Comparison of ENCODE assay signal across 13 cellular contexts in genomic region chr11:111939836-111940604, GRCh38. TPM values are rescaled to one million over a fixed set of nuclear protein-coding genes. Genes with fewer than 3 reads are reported as not detected.
DNase-seq lines count a peak whose midpoint lies in the region; ATAC-seq and TF ChIP-seq lines count a peak whose summit lies in the region.
"Had no signal": no experiment of that assay in that cellular context is flagged by ENCODE, and none has a peak within 500 bp of the region (broad histone marks: within the 10 kb centered on the region; RNA-seq: fewer than 3 reads in every experiment).

No MANE protein-coding gene starts in this region.

- no peak for TF ChIP-seq CTCF in MCF 10A (IDR thresholded peaks at IDR 0.05; ENCODE audit: unreplicated experiment)
- no peak for TF ChIP-seq CTCF in breast epithelium (IDR thresholded peaks at IDR 0.05)
- TF ChIP-seq CTCF in gastroesophageal sphincter (IDR thresholded peaks at IDR 0.05) = no peak
- no peak for TF ChIP-seq CTCF in tibial artery (IDR thresholded peaks at IDR 0.05)

- H3K36me3 ChIP-seq in breast epithelium = no peaks in the 10 kb centered on the region
- no peaks in the 10 kb centered on the region for H3K36me3 ChIP-seq in gastroesophageal sphincter
- no peaks in the 10 kb centered on the region for H3K36me3 ChIP-seq in tibial artery
- H3K36me3 ChIP-seq: vagina had no signal

- CTCF ChIA-PET in MCF 10A (lab: Yijun Ruan, JAX) = interaction anchor here (0.6 to 21.3 kb wide), 7 partner anchors 8 to 342 kb away, joined by 3 to 564 read pairs (median 4); no protein-coding TSS in a partner anchor

- H3K36me3 Mint-ChIP-seq in MCF 10A (ENCODE audit: insufficient read depth, unreplicated experiment) = no peaks in the 10 kb centered on the region
- H3K36me3 Mint-ChIP-seq in activated T-helper 2 cell treated with anti-CD3 and anti-CD28 coated beads, Interferon-gamma antibody, Interleukin-2, Interleukin-4, amounts not matched to agents 10 μg/mL and 5 μg/mL and 100 μg/mL, durations not matched to agents 14 hours and 24 hours and 36 hours (ENCODE audit: low read depth) = peaks cover 25% of the 10 kb centered on the region

- H3K27ac ChIP-seq in breast epithelium = no peak overlapping the region
- peak overlapping the region; percentile 9 to 85 (median 73) for H3K27ac ChIP-seq in gastroesophageal sphincter
- H3K27ac ChIP-seq in tibial artery = peak overlapping the region; percentile 3 to 76
- H3K27ac ChIP-seq: C4-2B had no signal

- no TSS peak for BruUV-seq in MCF 10A (replicated peaks; lab: Mats Ljungman, UMichigan)

- no peak overlapping the region for H3K4me3 ChIP-seq in breast epithelium
- no peak overlapping the region for H3K4me3 ChIP-seq in gastroesophageal sphincter
- H3K4me3 ChIP-seq in tibial artery = no peak overlapping the region

- TF ChIP-seq EP300 in gastroesophageal sphincter (IDR thresholded peaks at IDR 0.05) = no peak

- WGBS in gastroesophageal sphincter (ENCODE audit: low coverage in 1 of 2), 2 donors = 66 to 78% methylated on average over 4 of the region's 4 CpGs

- DNase-seq in MCF 10A (ENCODE audit: unreplicated experiment) (peak; percentile 75), breast epithelium (ENCODE audit: low spot score in 2 of 2) (no peak), tibial artery (no peak), NCI-H2196 (lab: John Stamatoyannopoulos, UW; ENCODE audit: unreplicated experiment) (no peak)
- DNase-seq in activated T-helper 2 cell treated with anti-CD3 and anti-CD28 coated beads, Interferon-gamma antibody, Interleukin-2, Interleukin-4, amounts not matched to agents 10 μg/mL and 5 μg/mL and 100 μg/mL, durations not matched to agents 14 hours and 24 hours and 36 hours (ENCODE audit: low spot score) = no peak
- DNase-seq: activated gamma-delta T cell, NCI-H1105, T-cell had no signal

- intact Hi-C loops in MCF 10A (cut with micrococcal nuclease) = loop anchor here (2.0 kb wide), 1 partner anchor 61 kb away; the partner anchor contains the start of genes CFAP68 and FDXACB1
- intact Hi-C loops in breast epithelium (cut with DNase I; ENCODE audit: low total_unique reads) = no loop called here
- intact Hi-C loops in activated T-helper 2 cell treated with anti-CD3 and anti-CD28 coated beads, Interferon-gamma antibody, Interleukin-2, Interleukin-4, amounts not matched to agents 10 μg/mL and 5 μg/mL and 100 μg/mL, durations not matched to agents 14 hours and 24 hours and 36 hours (cut with micrococcal nuclease) = loop anchor here (1.0 to 10.0 kb wide), 5 partner anchors 24 to 563 kb away; partner anchors contain the start of genes BCO2 and POU2AF1
- intact Hi-C loops in tibial artery (cut with DNase I; ENCODE audit: low total_unique reads) = loop anchor here (10.0 kb wide), 1 partner anchor 135 kb away; the partner anchor contains the start of genes NKAPD1 and PIH1D2

- H3K9me3 ChIP-seq in breast epithelium (no peaks in the 10 kb centered on the region), gastroesophageal sphincter (no peaks in the 10 kb centered on the region), tibial artery (no peaks in the 10 kb centered on the region)
- H3K9me3 ChIP-seq: vagina had no signal

- H3K4me1 Mint-ChIP-seq in MCF 10A (ENCODE audit: insufficient read depth, unreplicated experiment) = peaks cover 72% of the 10 kb centered on the region
- H3K4me1 Mint-ChIP-seq in activated T-helper 2 cell treated with anti-CD3 and anti-CD28 coated beads, Interferon-gamma antibody, Interleukin-2, Interleukin-4, amounts not matched to agents 10 μg/mL and 5 μg/mL and 100 μg/mL, durations not matched to agents 14 hours and 24 hours and 36 hours (ENCODE audit: low read depth) = peaks cover 62% of the 10 kb centered on the region

- TF ChIP-seq POLR2A in breast epithelium (IDR thresholded peaks at IDR 0.05) (no peak), gastroesophageal sphincter (IDR thresholded peaks at IDR 0.05) (no peak)

- ATAC-seq in gastroesophageal sphincter (no peak), HG03039 (IDR thresholded peaks at IDR 0.05; ENCODE audit: unreplicated experiment) (no peak), GM21381 (IDR thresholded peaks at IDR 0.05; ENCODE audit: unreplicated experiment) (no peak)
- ATAC-seq: T-cell had no signal

- POLR2A ChIA-PET in MCF 10A (lab: Yijun Ruan, JAX) = interaction anchor here (0.7 to 21.8 kb wide), 12 partner anchors 13 to 180 kb away, joined by 3 to 513 read pairs (median 4); partner anchors contain the start of genes ALG9, CRYAB, SDHD and TIMM8B

- H3K4me1 ChIP-seq in breast epithelium (peaks cover 8 to 16% of the 10 kb centered on the region in 2 donors), gastroesophageal sphincter (peaks cover 3 to 60% (median 25%) of the 10 kb centered on the region in 3 donors), tibial artery (peaks cover 0 to 45% (median 28%) of the 10 kb centered on the region in 4 donors)

- peak overlapping the region; percentile 8 for H3K27ac Mint-ChIP-seq in MCF 10A (ENCODE audit: low read depth, unreplicated experiment)
- H3K27ac Mint-ChIP-seq in activated T-helper 2 cell treated with anti-CD3 and anti-CD28 coated beads, Interferon-gamma antibody, Interleukin-2, Interleukin-4, amounts not matched to agents 10 μg/mL and 5 μg/mL and 100 μg/mL, durations not matched to agents 14 hours and 24 hours and 36 hours = peak overlapping the region; percentile 52

- H3K27me3 ChIP-seq in breast epithelium (no peaks in the 10 kb centered on the region), gastroesophageal sphincter (no peaks in the 10 kb centered on the region), tibial artery (no peaks in the 10 kb centered on the region)
- H3K27me3 ChIP-seq: vagina had no signal

- no peaks in the 10 kb centered on the region for H3K9me3 Mint-ChIP-seq in MCF 10A (ENCODE audit: unreplicated experiment)
- H3K9me3 Mint-ChIP-seq in activated T-helper 2 cell treated with anti-CD3 and anti-CD28 coated beads, Interferon-gamma antibody, Interleukin-2, Interleukin-4, amounts not matched to agents 10 μg/mL and 5 μg/mL and 100 μg/mL, durations not matched to agents 14 hours and 24 hours and 36 hours = no peaks in the 10 kb centered on the region
- H3K9me3 Mint-ChIP-seq: T-cell had no signal

- no peak overlapping the region for H3K4me3 Mint-ChIP-seq in MCF 10A (ENCODE audit: unreplicated experiment)
- H3K4me3 Mint-ChIP-seq in activated T-helper 2 cell treated with anti-CD3 and anti-CD28 coated beads, Interferon-gamma antibody, Interleukin-2, Interleukin-4, amounts not matched to agents 10 μg/mL and 5 μg/mL and 100 μg/mL, durations not matched to agents 14 hours and 24 hours and 36 hours (ENCODE audit: low read depth) = no peak overlapping the region

- no peaks in the 10 kb centered on the region for H3K27me3 Mint-ChIP-seq in MCF 10A (ENCODE audit: insufficient read depth, unreplicated experiment)
- H3K27me3 Mint-ChIP-seq in activated T-helper 2 cell treated with anti-CD3 and anti-CD28 coated beads, Interferon-gamma antibody, Interleukin-2, Interleukin-4, amounts not matched to agents 10 μg/mL and 5 μg/mL and 100 μg/mL, durations not matched to agents 14 hours and 24 hours and 36 hours (ENCODE audit: low read depth) = no peaks in the 10 kb centered on the region
- H3K27me3 Mint-ChIP-seq: T-cell had no signal

RNA-seq across cellular contexts. Expression of gene DIXDC1, which starts 2.9 kb away (rescaled TPM):
- total RNA-seq in MCF 10A (2022) (21.0 and 47.3 TPM in 2 replicates), breast epithelium (10 to 100 TPM; 38.9 to 53.9 (median 45.2) TPM), gastroesophageal sphincter (100 to 1,000 TPM; 125 to 164 (median 153) TPM)
- 30.0 and 30.7 TPM in 2 replicates for total RNA-seq in activated T-helper 2 cell treated with anti-CD3 and anti-CD28 coated beads, Interferon-gamma antibody, Interleukin-2, Interleukin-4, amounts not matched to agents 10 μg/mL and 5 μg/mL and 100 μg/mL, durations not matched to agents 14 hours and 24 hours and 36 hours

RNA-seq across cellular contexts. Expression of gene C11orf52, which starts 21.3 kb away (rescaled TPM):
- 1.3 and 2.0 TPM in 2 replicates for total RNA-seq in MCF 10A (2022)
- 10 to 100 TPM in 2 of 3 donors, 1 to 10 TPM in 1; 7.5 to 40.5 (median 19.0) TPM for total RNA-seq in breast epithelium
- total RNA-seq in activated T-helper 2 cell treated with anti-CD3 and anti-CD28 coated beads, Interferon-gamma antibody, Interleukin-2, Interleukin-4, amounts not matched to agents 10 μg/mL and 5 μg/mL and 100 μg/mL, durations not matched to agents 14 hours and 24 hours and 36 hours = not detected in 2 replicates
- 1 to 10 TPM in 3 of 4 donors, not detected in 1; 2.4 to 3.3 (median 3.1) TPM for total RNA-seq in gastroesophageal sphincter
- total RNA-seq: T-cell had no signal

RNA-seq across cellular contexts. Expression of gene HSPB2, which starts 27.5 kb away (rescaled TPM):
- total RNA-seq in MCF 10A (2022) = 0.23 TPM in 1 of 2 replicates, not detected in the other
- 1 to 10 TPM in 2 of 3 donors, under 1 TPM in 1; 0.98 to 2.1 (median 1.2) TPM for total RNA-seq in breast epithelium
- total RNA-seq in activated T-helper 2 cell treated with anti-CD3 and anti-CD28 coated beads, Interferon-gamma antibody, Interleukin-2, Interleukin-4, amounts not matched to agents 10 μg/mL and 5 μg/mL and 100 μg/mL, durations not matched to agents 14 hours and 24 hours and 36 hours = not detected in 2 replicates
- 1 to 10 TPM in 3 of 4 donors, under 1 TPM in 1; 0.78 to 5.5 (median 3.0) TPM for total RNA-seq in gastroesophageal sphincter
- total RNA-seq: T-cell, vagina had no signal

RNA-seq across cellular contexts. Expression of gene CRYAB, which starts 28.4 kb away (rescaled TPM):
- total RNA-seq in MCF 10A (2022) (1.2 and 2.5 TPM in 2 replicates), breast epithelium (100 to 1,000 TPM; 132 to 299 (median 271) TPM), gastroesophageal sphincter (100 to 1,000 TPM; 254 to 440 (median 294) TPM)
- not detected in 2 replicates for total RNA-seq in activated T-helper 2 cell treated with anti-CD3 and anti-CD28 coated beads, Interferon-gamma antibody, Interleukin-2, Interleukin-4, amounts not matched to agents 10 μg/mL and 5 μg/mL and 100 μg/mL, durations not matched to agents 14 hours and 24 hours and 36 hours

Comparison
In these comparisons a context has a peak if more than half of its experiments do, and no peak if none do; other contexts are left out.
1. H3K27ac ChIP-seq: peak in gastroesophageal sphincter (4 of 4) and tibial artery (2 of 2); none in breast epithelium (0 of 2).